In the genomic region with DNA sequence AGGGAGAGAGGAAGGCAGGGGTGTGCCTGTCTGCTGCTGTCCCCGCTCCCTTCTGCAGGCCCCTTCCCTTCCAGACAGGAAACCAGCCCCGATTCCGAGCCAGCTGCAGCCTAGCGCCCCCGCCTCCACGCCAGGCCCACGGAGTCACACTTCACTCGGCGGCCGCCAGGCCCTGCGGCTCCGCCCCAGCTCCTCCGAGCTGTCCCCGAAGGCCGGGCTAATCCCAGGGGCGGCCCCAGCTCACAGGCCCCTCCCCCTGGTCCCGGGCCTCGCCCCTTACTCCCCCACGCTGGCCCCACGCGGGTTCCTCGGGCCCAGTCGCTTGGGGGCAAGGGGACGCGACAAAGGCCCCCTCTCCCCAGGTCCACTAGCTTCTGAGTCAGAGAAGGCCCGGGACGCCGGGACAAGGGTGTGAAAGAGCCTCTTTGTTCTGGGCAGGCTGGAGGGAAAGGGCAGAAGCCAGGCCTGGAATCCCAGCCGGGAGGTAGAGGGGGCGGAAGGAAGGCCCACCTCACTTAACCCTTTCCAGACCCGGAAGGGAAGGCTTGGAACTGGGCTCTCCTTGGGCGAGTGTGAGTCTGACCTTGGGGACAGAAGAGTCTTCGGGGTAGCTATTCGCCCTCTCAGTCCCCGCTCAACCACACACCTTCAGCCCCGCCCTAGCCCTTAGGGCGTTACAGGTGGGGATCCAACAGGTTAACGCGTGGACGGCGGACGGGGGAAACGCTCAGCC, we compare ENCODE assay signal across 1 cellular context.
A peak's percentile ranks its signal among the peaks of the same experiment; 100 is the strongest.
TF ChIP-seq lines count a peak whose summit lies in the region.

No MANE protein-coding gene starts in this region.

TF ChIP-seq in K562, 482 proteins besides CTCF, POLR2A, EP300 and RAD21 (continued from another document and continues in another):
- TF ChIP-seq, protein P1, sequence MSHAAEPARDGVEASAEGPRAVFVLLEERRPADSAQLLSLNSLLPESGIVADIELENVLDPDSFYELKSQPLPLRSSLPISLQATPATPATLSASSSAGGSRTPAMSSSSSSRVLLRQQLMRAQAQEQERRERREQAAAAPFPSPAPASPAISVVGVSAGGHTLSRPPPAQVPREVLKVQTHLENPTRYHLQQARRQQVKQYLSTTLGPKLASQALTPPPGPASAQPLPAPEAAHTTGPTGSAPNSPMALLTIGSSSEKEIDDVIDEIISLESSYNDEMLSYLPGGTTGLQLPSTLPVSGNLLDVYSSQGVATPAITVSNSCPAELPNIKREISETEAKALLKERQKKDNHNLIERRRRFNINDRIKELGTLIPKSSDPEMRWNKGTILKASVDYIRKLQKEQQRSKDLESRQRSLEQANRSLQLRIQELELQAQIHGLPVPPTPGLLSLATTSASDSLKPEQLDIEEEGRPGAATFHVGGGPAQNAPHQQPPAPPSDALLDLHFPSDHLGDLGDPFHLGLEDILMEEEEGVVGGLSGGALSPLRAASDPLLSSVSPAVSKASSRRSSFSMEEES (CRISPR knock-in tag; IDR thresholded peaks at IDR 0.05): no peak
- TF ChIP-seq ZBTB26 (CRISPR knock-in tag; IDR thresholded peaks at IDR 0.05) (no peak), IRF2 (CRISPR knock-in tag; IDR thresholded peaks at IDR 0.05) (no peak), JUN (IDR thresholded peaks at IDR 0.05; ENCODE audit: borderline replicate concordance, low read depth, low read length) (no peak), JUN (CRISPR knock-in tag; IDR thresholded peaks at IDR 0.05; ENCODE audit: borderline replicate concordance) (no peak), ELF1 (tag; IDR thresholded peaks at IDR 0.05) (0 out of 2 replicates have a peak, but pooled peaks have one; percentile 21), RBM17 (IDR thresholded peaks at IDR 0.05; ENCODE audit: borderline replicate concordance, low read depth, low read length) (no peak), NR1H2 (CRISPR knock-in tag; IDR thresholded peaks at IDR 0.05) (no peak), SAFB2 (IDR thresholded peaks at IDR 0.05; ENCODE audit: borderline replicate concordance, low read depth, low read length, severe bottlenecking) (no peak), ZSCAN32 (CRISPR knock-in tag; IDR thresholded peaks at IDR 0.05) (no peak), LCOR (CRISPR knock-in tag; IDR thresholded peaks at IDR 0.05) (peak; percentile 53; the same call in 1 of the 2 replicates), ZNF24 (IDR thresholded peaks at IDR 0.05) (no peak), KAT7 (CRISPR knock-in tag; IDR thresholded peaks at IDR 0.05; ENCODE audit: borderline replicate concordance) (no peak), ZNF77 (CRISPR knock-in tag; IDR thresholded peaks at IDR 0.05) (no peak), CHD4 (IDR thresholded peaks at IDR 0.05; ENCODE audit: insufficient read depth, insufficient replicate concordance, low read depth, low read length, poor library complexity, severe bottlenecking) (no peak), SIN3A (IDR thresholded peaks at IDR 0.05; ENCODE audit: borderline replicate concordance in 2 of 2, control insufficient read depth in 1 of 2, low read depth in 2 of 2, low read length in 2 of 2) (0 out of 4 replicates have a peak, but pooled peaks of 1 of the 2 experiments have one; percentile 14), ZNF354B (CRISPR knock-in tag; IDR thresholded peaks at IDR 0.05) (no peak), CBFB (CRISPR knock-in tag; IDR thresholded peaks at IDR 0.05) (no peak), NR2F6 (CRISPR knock-in tag; IDR thresholded peaks at IDR 0.05) (no peak), HMGN3 (IDR thresholded peaks at IDR 0.05; ENCODE audit: borderline replicate concordance, extremely low read depth, insufficient read length, low read depth, low read length) (peak; percentile 87), TARDBP (IDR thresholded peaks at IDR 0.05) (no peak), ZNF3 (CRISPR knock-in tag; IDR thresholded peaks at IDR 0.05) (no peak), ZNF57 (CRISPR knock-in tag; IDR thresholded peaks at IDR 0.05) (no peak), E2F4 (CRISPR knock-in tag; IDR thresholded peaks at IDR 0.05; ENCODE audit: low read depth) (no peak), TFAM (CRISPR knock-in tag; conservative IDR thresholded peaks at IDR 0.05) (no peak), C11orf30 (IDR thresholded peaks at IDR 0.05; ENCODE audit: low read depth) (no peak), NFE2 (IDR thresholded peaks at IDR 0.05; ENCODE audit: low read depth) (no peak), NCOR1 (IDR thresholded peaks at IDR 0.05) (no peak; the same call in 1 of the 2 replicates), NCOA2 (IDR thresholded peaks at IDR 0.05; ENCODE audit: partially characterized antibody in 2 of 2) (no peak), TAF15 (IDR thresholded peaks at IDR 0.05; ENCODE audit: low read depth, low read length) (no peak), MEF2D (tag; conservative IDR thresholded peaks at IDR 0.05; ENCODE audit: low read depth) (no peak), NCOA4 (IDR thresholded peaks at IDR 0.05; ENCODE audit: partially characterized antibody) (no peak), MTA3 (IDR thresholded peaks at IDR 0.05; ENCODE audit: borderline replicate concordance) (peak; percentile 75; the same call in 1 of the 2 replicates), SRSF1 (IDR thresholded peaks at IDR 0.05; ENCODE audit: low read depth, low read length) (no peak), HNRNPK (IDR thresholded peaks at IDR 0.05; ENCODE audit: low read depth, low read length, poor library complexity, severe bottlenecking) (no peak), ZZZ3 (IDR thresholded peaks at IDR 0.05) (no peak), ZNF583 (CRISPR knock-in tag; IDR thresholded peaks at IDR 0.05) (no peak), HSF4 (CRISPR knock-in tag; IDR thresholded peaks at IDR 0.05; ENCODE audit: borderline replicate concordance) (no peak), ZNF263 (CRISPR knock-in tag; IDR thresholded peaks at IDR 0.05; ENCODE audit: borderline replicate concordance) (no peak), CAMTA2 (CRISPR knock-in tag; conservative IDR thresholded peaks at IDR 0.05) (no peak), NR4A1 (CRISPR knock-in tag; IDR thresholded peaks at IDR 0.05) (no peak), NR4A1 (tag; IDR thresholded peaks at IDR 0.05) (no peak)
- TF ChIP-seq, protein P2, sequence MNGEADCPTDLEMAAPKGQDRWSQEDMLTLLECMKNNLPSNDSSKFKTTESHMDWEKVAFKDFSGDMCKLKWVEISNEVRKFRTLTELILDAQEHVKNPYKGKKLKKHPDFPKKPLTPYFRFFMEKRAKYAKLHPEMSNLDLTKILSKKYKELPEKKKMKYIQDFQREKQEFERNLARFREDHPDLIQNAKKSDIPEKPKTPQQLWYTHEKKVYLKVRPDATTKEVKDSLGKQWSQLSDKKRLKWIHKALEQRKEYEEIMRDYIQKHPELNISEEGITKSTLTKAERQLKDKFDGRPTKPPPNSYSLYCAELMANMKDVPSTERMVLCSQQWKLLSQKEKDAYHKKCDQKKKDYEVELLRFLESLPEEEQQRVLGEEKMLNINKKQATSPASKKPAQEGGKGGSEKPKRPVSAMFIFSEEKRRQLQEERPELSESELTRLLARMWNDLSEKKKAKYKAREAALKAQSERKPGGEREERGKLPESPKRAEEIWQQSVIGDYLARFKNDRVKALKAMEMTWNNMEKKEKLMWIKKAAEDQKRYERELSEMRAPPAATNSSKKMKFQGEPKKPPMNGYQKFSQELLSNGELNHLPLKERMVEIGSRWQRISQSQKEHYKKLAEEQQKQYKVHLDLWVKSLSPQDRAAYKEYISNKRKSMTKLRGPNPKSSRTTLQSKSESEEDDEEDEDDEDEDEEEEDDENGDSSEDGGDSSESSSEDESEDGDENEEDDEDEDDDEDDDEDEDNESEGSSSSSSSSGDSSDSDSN (IDR thresholded peaks at IDR 0.05; ENCODE audit: borderline replicate concordance in 1 of 2, low read depth in 2 of 2, low read length in 2 of 2): peak in 1 of 2 experiments; percentile 78; a peak in 1 of 4 replicates
- TF ChIP-seq, protein P3, sequence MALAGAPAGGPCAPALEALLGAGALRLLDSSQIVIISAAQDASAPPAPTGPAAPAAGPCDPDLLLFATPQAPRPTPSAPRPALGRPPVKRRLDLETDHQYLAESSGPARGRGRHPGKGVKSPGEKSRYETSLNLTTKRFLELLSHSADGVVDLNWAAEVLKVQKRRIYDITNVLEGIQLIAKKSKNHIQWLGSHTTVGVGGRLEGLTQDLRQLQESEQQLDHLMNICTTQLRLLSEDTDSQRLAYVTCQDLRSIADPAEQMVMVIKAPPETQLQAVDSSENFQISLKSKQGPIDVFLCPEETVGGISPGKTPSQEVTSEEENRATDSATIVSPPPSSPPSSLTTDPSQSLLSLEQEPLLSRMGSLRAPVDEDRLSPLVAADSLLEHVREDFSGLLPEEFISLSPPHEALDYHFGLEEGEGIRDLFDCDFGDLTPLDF (CRISPR knock-in tag; IDR thresholded peaks at IDR 0.05): no peak
- TF ChIP-seq, protein P4, sequence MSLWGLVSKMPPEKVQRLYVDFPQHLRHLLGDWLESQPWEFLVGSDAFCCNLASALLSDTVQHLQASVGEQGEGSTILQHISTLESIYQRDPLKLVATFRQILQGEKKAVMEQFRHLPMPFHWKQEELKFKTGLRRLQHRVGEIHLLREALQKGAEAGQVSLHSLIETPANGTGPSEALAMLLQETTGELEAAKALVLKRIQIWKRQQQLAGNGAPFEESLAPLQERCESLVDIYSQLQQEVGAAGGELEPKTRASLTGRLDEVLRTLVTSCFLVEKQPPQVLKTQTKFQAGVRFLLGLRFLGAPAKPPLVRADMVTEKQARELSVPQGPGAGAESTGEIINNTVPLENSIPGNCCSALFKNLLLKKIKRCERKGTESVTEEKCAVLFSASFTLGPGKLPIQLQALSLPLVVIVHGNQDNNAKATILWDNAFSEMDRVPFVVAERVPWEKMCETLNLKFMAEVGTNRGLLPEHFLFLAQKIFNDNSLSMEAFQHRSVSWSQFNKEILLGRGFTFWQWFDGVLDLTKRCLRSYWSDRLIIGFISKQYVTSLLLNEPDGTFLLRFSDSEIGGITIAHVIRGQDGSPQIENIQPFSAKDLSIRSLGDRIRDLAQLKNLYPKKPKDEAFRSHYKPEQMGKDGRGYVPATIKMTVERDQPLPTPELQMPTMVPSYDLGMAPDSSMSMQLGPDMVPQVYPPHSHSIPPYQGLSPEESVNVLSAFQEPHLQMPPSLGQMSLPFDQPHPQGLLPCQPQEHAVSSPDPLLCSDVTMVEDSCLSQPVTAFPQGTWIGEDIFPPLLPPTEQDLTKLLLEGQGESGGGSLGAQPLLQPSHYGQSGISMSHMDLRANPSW (CRISPR knock-in tag; IDR thresholded peaks at IDR 0.05): no peak
- TF ChIP-seq, protein P5, sequence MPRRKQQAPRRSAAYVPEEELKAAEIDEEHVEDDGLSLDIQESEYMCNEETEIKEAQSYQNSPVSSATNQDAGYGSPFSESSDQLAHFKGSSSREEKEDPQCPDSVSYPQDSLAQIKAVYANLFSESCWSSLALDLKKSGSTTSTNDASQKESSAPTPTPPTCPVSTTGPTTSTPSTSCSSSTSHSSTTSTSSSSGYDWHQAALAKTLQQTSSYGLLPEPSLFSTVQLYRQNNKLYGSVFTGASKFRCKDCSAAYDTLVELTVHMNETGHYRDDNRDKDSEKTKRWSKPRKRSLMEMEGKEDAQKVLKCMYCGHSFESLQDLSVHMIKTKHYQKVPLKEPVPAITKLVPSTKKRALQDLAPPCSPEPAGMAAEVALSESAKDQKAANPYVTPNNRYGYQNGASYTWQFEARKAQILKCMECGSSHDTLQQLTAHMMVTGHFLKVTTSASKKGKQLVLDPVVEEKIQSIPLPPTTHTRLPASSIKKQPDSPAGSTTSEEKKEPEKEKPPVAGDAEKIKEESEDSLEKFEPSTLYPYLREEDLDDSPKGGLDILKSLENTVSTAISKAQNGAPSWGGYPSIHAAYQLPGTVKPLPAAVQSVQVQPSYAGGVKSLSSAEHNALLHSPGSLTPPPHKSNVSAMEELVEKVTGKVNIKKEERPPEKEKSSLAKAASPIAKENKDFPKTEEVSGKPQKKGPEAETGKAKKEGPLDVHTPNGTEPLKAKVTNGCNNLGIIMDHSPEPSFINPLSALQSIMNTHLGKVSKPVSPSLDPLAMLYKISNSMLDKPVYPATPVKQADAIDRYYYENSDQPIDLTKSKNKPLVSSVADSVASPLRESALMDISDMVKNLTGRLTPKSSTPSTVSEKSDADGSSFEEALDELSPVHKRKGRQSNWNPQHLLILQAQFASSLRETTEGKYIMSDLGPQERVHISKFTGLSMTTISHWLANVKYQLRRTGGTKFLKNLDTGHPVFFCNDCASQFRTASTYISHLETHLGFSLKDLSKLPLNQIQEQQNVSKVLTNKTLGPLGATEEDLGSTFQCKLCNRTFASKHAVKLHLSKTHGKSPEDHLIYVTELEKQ (CRISPR knock-in tag; IDR thresholded peaks at IDR 0.05): no peak
- TF ChIP-seq, protein P6, sequence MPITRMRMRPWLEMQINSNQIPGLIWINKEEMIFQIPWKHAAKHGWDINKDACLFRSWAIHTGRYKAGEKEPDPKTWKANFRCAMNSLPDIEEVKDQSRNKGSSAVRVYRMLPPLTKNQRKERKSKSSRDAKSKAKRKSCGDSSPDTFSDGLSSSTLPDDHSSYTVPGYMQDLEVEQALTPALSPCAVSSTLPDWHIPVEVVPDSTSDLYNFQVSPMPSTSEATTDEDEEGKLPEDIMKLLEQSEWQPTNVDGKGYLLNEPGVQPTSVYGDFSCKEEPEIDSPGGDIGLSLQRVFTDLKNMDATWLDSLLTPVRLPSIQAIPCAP (CRISPR knock-in tag; IDR thresholded peaks at IDR 0.05; ENCODE audit: borderline replicate concordance): no peak
- TF ChIP-seq, protein P7, sequence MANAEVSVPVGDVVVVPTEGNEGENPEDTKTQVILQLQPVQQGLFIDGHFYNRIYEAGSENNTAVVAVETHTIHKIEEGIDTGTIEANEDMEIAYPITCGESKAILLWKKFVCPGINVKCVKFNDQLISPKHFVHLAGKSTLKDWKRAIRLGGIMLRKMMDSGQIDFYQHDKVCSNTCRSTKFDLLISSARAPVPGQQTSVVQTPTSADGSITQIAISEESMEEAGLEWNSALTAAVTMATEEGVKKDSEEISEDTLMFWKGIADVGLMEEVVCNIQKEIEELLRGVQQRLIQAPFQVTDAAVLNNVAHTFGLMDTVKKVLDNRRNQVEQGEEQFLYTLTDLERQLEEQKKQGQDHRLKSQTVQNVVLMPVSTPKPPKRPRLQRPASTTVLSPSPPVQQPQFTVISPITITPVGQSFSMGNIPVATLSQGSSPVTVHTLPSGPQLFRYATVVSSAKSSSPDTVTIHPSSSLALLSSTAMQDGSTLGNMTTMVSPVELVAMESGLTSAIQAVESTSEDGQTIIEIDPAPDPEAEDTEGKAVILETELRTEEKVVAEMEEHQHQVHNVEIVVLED (CRISPR knock-in tag; IDR thresholded peaks at IDR 0.05): no peak
